ENCODE assay signal across 1 cellular context in the genomic region with DNA sequence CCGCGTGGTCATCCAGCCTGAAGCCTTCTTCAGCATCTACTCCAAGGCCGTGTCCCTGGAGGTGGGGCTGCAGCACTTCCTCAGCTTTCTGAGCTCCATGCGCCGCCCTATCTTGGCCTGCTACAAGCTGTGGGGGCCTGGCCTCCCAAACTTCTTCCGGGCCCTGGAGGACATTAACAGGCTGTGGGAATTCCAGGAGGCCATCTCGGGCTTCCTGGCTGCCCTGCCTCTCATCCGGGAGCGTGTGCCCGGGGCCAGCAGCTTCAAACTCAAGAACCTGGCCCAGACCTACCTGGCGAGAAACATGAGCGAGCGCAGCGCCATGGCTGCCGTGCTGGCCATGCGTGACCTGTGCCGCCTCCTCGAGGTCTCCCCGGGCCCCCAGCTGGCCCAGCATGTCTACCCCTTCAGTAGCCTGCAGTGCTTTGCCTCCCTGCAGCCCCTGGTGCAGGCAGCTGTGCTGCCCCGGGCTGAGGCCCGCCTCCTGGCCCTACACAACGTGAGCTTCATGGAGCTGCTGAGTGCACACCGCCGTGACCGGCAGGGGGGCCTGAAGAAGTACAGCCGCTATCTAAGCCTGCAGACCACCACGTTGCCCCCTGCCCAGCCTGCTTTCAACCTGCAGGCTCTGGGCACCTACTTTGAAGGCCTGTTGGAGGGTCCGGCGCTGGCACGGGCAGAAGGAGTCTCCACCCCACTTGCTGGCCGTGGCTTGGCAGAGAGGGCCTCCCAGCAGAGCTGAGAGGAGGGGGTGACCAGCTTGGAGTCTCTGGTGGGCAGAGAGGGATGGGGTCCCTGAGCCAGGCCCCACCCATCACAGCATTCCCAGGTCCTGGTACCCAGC.
TF ChIP-seq lines count a peak whose summit lies in the region.

No MANE protein-coding gene starts in this region.

TF ChIP-seq in SK-N-SH, 30 proteins besides CTCF, POLR2A, EP300 and RAD21 (continued from another document):
- TF ChIP-seq, protein P1, sequence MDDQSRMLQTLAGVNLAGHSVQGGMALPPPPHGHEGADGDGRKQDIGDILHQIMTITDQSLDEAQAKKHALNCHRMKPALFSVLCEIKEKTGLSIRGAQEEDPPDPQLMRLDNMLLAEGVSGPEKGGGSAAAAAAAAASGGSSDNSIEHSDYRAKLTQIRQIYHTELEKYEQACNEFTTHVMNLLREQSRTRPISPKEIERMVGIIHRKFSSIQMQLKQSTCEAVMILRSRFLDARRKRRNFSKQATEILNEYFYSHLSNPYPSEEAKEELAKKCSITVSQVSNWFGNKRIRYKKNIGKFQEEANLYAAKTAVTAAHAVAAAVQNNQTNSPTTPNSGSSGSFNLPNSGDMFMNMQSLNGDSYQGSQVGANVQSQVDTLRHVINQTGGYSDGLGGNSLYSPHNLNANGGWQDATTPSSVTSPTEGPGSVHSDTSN (IDR thresholded peaks at IDR 0.05): no peak
- no peak for TF ChIP-seq RXRA (IDR thresholded peaks at IDR 0.05; ENCODE audit: borderline replicate concordance, low read depth)
- TF ChIP-seq MXI1 (IDR thresholded peaks at IDR 0.05; ENCODE audit: low read depth, low read length): no peak
- no peak for TF ChIP-seq GATA2 (CRISPR knock-in tag; IDR thresholded peaks at IDR 0.05)
- TF ChIP-seq NFIC (IDR thresholded peaks at IDR 0.05; ENCODE audit: borderline replicate concordance): no peak
- TF ChIP-seq TEAD4 (IDR thresholded peaks at IDR 0.05; ENCODE audit: borderline replicate concordance, insufficient read depth): no peak
- TF ChIP-seq, protein P2, sequence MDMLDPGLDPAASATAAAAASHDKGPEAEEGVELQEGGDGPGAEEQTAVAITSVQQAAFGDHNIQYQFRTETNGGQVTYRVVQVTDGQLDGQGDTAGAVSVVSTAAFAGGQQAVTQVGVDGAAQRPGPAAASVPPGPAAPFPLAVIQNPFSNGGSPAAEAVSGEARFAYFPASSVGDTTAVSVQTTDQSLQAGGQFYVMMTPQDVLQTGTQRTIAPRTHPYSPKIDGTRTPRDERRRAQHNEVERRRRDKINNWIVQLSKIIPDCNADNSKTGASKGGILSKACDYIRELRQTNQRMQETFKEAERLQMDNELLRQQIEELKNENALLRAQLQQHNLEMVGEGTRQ (IDR thresholded peaks at IDR 0.05; ENCODE audit: borderline replicate concordance, low read depth, low read length): no peak
- TF ChIP-seq YY1 (IDR thresholded peaks at IDR 0.05; ENCODE audit: low read depth): no peak
- TF ChIP-seq, protein P3, sequence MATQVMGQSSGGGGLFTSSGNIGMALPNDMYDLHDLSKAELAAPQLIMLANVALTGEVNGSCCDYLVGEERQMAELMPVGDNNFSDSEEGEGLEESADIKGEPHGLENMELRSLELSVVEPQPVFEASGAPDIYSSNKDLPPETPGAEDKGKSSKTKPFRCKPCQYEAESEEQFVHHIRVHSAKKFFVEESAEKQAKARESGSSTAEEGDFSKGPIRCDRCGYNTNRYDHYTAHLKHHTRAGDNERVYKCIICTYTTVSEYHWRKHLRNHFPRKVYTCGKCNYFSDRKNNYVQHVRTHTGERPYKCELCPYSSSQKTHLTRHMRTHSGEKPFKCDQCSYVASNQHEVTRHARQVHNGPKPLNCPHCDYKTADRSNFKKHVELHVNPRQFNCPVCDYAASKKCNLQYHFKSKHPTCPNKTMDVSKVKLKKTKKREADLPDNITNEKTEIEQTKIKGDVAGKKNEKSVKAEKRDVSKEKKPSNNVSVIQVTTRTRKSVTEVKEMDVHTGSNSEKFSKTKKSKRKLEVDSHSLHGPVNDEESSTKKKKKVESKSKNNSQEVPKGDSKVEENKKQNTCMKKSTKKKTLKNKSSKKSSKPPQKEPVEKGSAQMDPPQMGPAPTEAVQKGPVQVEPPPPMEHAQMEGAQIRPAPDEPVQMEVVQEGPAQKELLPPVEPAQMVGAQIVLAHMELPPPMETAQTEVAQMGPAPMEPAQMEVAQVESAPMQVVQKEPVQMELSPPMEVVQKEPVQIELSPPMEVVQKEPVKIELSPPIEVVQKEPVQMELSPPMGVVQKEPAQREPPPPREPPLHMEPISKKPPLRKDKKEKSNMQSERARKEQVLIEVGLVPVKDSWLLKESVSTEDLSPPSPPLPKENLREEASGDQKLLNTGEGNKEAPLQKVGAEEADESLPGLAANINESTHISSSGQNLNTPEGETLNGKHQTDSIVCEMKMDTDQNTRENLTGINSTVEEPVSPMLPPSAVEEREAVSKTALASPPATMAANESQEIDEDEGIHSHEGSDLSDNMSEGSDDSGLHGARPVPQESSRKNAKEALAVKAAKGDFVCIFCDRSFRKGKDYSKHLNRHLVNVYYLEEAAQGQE (IDR thresholded peaks at IDR 0.05; ENCODE audit: low read depth, low read length): no peak
- no peak for TF ChIP-seq MEF2A (IDR thresholded peaks at IDR 0.05; ENCODE audit: borderline replicate concordance, low read depth)
- TF ChIP-seq RCOR1 (IDR thresholded peaks at IDR 0.05; ENCODE audit: low read length): no peak
- TF ChIP-seq FOSL2 (IDR thresholded peaks at IDR 0.05; ENCODE audit: borderline replicate concordance, low read depth): no peak
- TF ChIP-seq SMC3 (IDR thresholded peaks at IDR 0.05; ENCODE audit: low read depth, low read length): no peak
- TF ChIP-seq RFX5 (IDR thresholded peaks at IDR 0.05; ENCODE audit: low read length): no peak
- TF ChIP-seq CHD2 (IDR thresholded peaks at IDR 0.05; ENCODE audit: low read length, partially characterized antibody): no peak
- no peak for TF ChIP-seq TCF12 (IDR thresholded peaks at IDR 0.05)
